In genomic region chr3:56801151-56801596, GRCh38 we compare ENCODE assay signal across 8 cellular contexts. TPM values are rescaled to one million over a fixed set of nuclear protein-coding genes. Genes with fewer than 3 reads are reported as not detected.
DNase-seq lines count a peak whose midpoint lies in the region; ATAC-seq and TF ChIP-seq lines count a peak whose summit lies in the region.

No MANE protein-coding gene starts in this region.

- H3K27ac ChIP-seq in OCI-LY7 (ENCODE audit: low read depth, low read length, poor library complexity, severe bottlenecking) (peak overlapping the region; percentile 47), caudate nucleus (ENCODE audit: low read depth, low read length) (peak overlapping the region; percentile 49), right lobe of liver (peak overlapping the region in 2 of 3 donors; percentile 11 to 30), thoracic aorta (no peak overlapping the region)

- H3K4me3 ChIP-seq in OCI-LY7 (ENCODE audit: low read depth, low read length, poor library complexity, severe bottlenecking): peak overlapping the region; percentile 72
- H3K4me3 ChIP-seq in right lobe of liver: peak overlapping the region; percentile 54 to 67 (median 62)
- peak overlapping the region; percentile 72 for H3K4me3 ChIP-seq in thoracic aorta

- WGBS in right lobe of liver (ENCODE audit: insufficient coverage, low coverage, low lambda C conversion rate, missing lambda C conversion rate): 20% methylated on average over 8 of the region's 9 CpGs

- H3K79me2 ChIP-seq in OCI-LY7 (ENCODE audit: insufficient read depth, low read depth, low read length): peaks cover 17% of the 10 kb centered on the region; the same call in 1 of the 2 replicates

- POLR2A ChIA-PET in OCI-LY7 (lab: Charles Lee): interaction anchor here (0.5 to 3.9 kb wide), 15 partner anchors 12 to 786 kb away, joined by 3 to 33 read pairs (median 5); no protein-coding TSS in a partner anchor

- no TSS peak for BruUV-seq in OCI-LY7 (replicated peaks; lab: Mats Ljungman, UMichigan)

- peak overlapping the region; percentile 94 for H3K4me2 ChIP-seq in OCI-LY7 (ENCODE audit: low read length)

- DNase-seq in SIG-M5 treated with dmso at 0.1 percent for 504 hours (lab: John Stamatoyannopoulos, UW; ENCODE audit: unreplicated experiment) (peak; percentile 47), SIG-M5 (lab: John Stamatoyannopoulos, UW) (no peak), OCI-LY7 (ENCODE audit: low spot score) (peak; percentile 27), caudate nucleus (lab: John Stamatoyannopoulos, UW) (peak in 21 of 61 donors; percentile 14 to 68 (median 50)), right lobe of liver (no peak), thoracic aorta (ENCODE audit: low spot score) (no peak), OCI-M2 (lab: John Stamatoyannopoulos, UW; ENCODE audit: unreplicated experiment) (no peak), OCI-M1 (lab: John Stamatoyannopoulos, UW) (no peak)

- peak in 2 of 4 donors; percentile 1 for ATAC-seq in right lobe of liver
- ATAC-seq in thoracic aorta (ENCODE audit: insufficient number of reproducible peaks, low FRiP score, low read depth): no peak

- H3K27me3 ChIP-seq in right lobe of liver (no peaks in the 10 kb centered on the region), thoracic aorta (replicated peaks; ENCODE audit: insufficient read depth) (no peaks in the 10 kb centered on the region)

- H4K20me1 ChIP-seq in OCI-LY7 (ENCODE audit: insufficient read depth, low read length): peaks cover 18% of the 10 kb centered on the region; the same call in 1 of the 2 replicates

- TF ChIP-seq CTCF in OCI-LY7 (conservative IDR thresholded peaks at IDR 0.05; ENCODE audit: low read length) (no peak), right lobe of liver (IDR thresholded peaks at IDR 0.05) (no peak), thoracic aorta (IDR thresholded peaks at IDR 0.05) (no peak)

- CTCF ChIA-PET in OCI-LY7 (lab: Charles Lee; ENCODE audit: unreplicated experiment): interaction anchor here (0.7 to 1.3 kb wide), 3 partner anchors 19 to 102 kb away, joined by 3 to 4 read pairs (median 3); no protein-coding TSS in a partner anchor

- intact Hi-C loops in OCI-LY7 (cut with micrococcal nuclease; ENCODE audit: unreplicated experiment): loop anchor here (2.0 to 10.0 kb wide), 2 partner anchors 118 to 274 kb away; no protein-coding TSS in a partner anchor
- intact Hi-C loops in right lobe of liver (cut with DNase I): loop anchor here (5.0 to 10.0 kb wide), 2 partner anchors 99 to 184 kb away; no protein-coding TSS in a partner anchor

- no peaks in the 10 kb centered on the region for H3K9me2 ChIP-seq in OCI-LY7 (ENCODE audit: insufficient read depth, low read length)

- H3K36me3 ChIP-seq in OCI-LY7 (ENCODE audit: insufficient read depth, low read length): no peaks in the 10 kb centered on the region
- H3K36me3 ChIP-seq in right lobe of liver: no peaks in the 10 kb centered on the region
- H3K36me3 ChIP-seq in thoracic aorta: no peaks in the 10 kb centered on the region

- H3K4me1 ChIP-seq in OCI-LY7 (ENCODE audit: insufficient read depth, low read length, poor library complexity, severe bottlenecking) (peaks cover 44% of the 10 kb centered on the region), right lobe of liver (peaks cover 0 to 10% (median 1%) of the 10 kb centered on the region in 4 donors), thoracic aorta (ENCODE audit: control insufficient read depth in 1 of 2, low read depth in 2 of 2) (peaks cover 2 to 18% of the 10 kb centered on the region in 2 donors)

- no peak overlapping the region for H2AFZ ChIP-seq in OCI-LY7 (ENCODE audit: low read length)

- H3K9me3 ChIP-seq in OCI-LY7 (ENCODE audit: low read length) (no peaks in the 10 kb centered on the region), right lobe of liver (no peaks in the 10 kb centered on the region), thoracic aorta (no peaks in the 10 kb centered on the region)

- no peak for TF ChIP-seq POLR2A in right lobe of liver (IDR thresholded peaks at IDR 0.05)

RNA-seq across cellular contexts. Expression of gene ARHGEF3, which starts 0.6 kb away (rescaled TPM):
- 10.8 and 14.1 TPM in 2 replicates for total RNA-seq in OCI-LY7 (2014; rRNA removed; shearing (Covaris generic))
- total RNA-seq in OCI-LY7 (2022) (21.7 and 26.9 TPM in 2 replicates), right lobe of liver (1 to 10 TPM; 1.0 to 2.9 (median 1.6) TPM), thoracic aorta (10 to 100 TPM; 13.9 to 21.9 TPM)

Comparison
In these comparisons a context has a peak if more than half of its experiments do, and no peak if none do; other contexts are left out.
1. DNase-seq: peak in SIG-M5 treated with dmso at 0.1 percent for 504 hours (single experiment) and OCI-LY7 (single experiment); none in SIG-M5 (single experiment), right lobe of liver (0 of 3), thoracic aorta (single experiment), OCI-M2 (single experiment) and OCI-M1 (single experiment).
2. H3K27ac ChIP-seq: peak in OCI-LY7 (single experiment), caudate nucleus (single experiment) and right lobe of liver (2 of 3); none in thoracic aorta (0 of 2).
3. Peak in every context shown above with its lines, with median percentiles within 50 percentile points of each other: H3K4me3 ChIP-seq.